Comparison of ENCODE assay signal across 8 cellular contexts in the genomic region with DNA sequence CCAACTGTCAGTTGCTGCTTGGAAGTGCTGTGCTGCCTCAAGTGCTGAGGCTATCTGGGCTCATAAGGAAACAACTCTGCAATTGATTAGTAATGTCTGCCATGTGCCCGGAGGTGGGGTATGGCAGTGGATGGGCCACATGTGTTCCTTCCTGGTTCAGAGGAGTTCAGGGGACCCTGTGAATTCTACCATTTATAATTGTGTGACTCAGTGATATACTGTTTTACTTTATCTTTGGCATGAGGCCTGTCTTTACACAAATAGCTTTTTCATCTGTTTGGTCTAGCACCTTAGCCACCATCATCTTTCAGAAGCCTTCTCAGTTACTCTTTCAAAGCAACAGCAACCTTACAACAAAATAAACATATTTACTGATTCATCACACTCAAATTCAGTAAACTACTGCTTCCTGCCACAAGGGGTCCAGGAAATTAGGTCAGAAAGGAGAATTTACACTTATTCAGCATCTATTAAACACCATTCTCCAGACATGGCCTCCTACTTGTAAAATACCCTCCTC. TPM values are rescaled to one million over a fixed set of nuclear protein-coding genes. Genes with fewer than 3 reads are reported as not detected.
A peak's percentile ranks its signal among the peaks of the same experiment; 100 is the strongest.
DNase-seq lines count a peak whose midpoint lies in the region; ATAC-seq and TF ChIP-seq lines count a peak whose summit lies in the region.
"Had no signal": no experiment of that assay in that cellular context is flagged by ENCODE, and none has a peak within 500 bp of the region (broad histone marks: within the 10 kb centered on the region; RNA-seq: fewer than 3 reads in every experiment).

No MANE protein-coding gene starts in this region.

- H4K20me1 ChIP-seq in neural progenitor cell (ENCODE audit: low read depth) = no peaks in the 10 kb centered on the region

- in situ Hi-C loops in gastrocnemius medialis (cut with MboI; ENCODE audit: low sequenced_read_pairs in 4 of 4) = no loop called here

- H3K36me3 Mint-ChIP-seq in neural progenitor cell = peaks cover 21% of the 10 kb centered on the region

- TF ChIP-seq CTCF in neural progenitor cell (IDR thresholded peaks at IDR 0.05) (peak; percentile 38), gastrocnemius medialis (IDR thresholded peaks at IDR 0.05 in 4 of 5, conservative IDR thresholded peaks at IDR 0.05 in 1 of 5) (no peak)

- H3K36me3 ChIP-seq in neural progenitor cell (no peaks in the 10 kb centered on the region), gastrocnemius medialis (no peaks in the 10 kb centered on the region)

- no peaks in the 10 kb centered on the region for H3K79me2 ChIP-seq in neural progenitor cell (ENCODE audit: low read depth)

- H3F3A ChIP-seq in neural progenitor cell (ENCODE audit: low read depth) = no peaks in the 10 kb centered on the region

- H3K4me1 ChIP-seq in neural progenitor cell (no peaks in the 10 kb centered on the region), gastrocnemius medialis (no peaks in the 10 kb centered on the region)

- no peaks in the 10 kb centered on the region for H3K27me3 Mint-ChIP-seq in neural progenitor cell (ENCODE audit: insufficient read depth, low read depth)

- intact Hi-C loops in gastrocnemius medialis (cut with DNase I; ENCODE audit: low total_unique reads) = no loop called here

- H3K9me3 ChIP-seq in neural progenitor cell (ENCODE audit: low read depth) (no peaks in the 10 kb centered on the region), gastrocnemius medialis (no peaks in the 10 kb centered on the region)

- H3K9ac ChIP-seq in neural progenitor cell = no peak overlapping the region

- peaks cover 5% of the 10 kb centered on the region for H3K4me1 Mint-ChIP-seq in neural progenitor cell

- H3K4me3 ChIP-seq in neural progenitor cell (no peak overlapping the region), gastrocnemius medialis (no peak overlapping the region)

- H3K9me3 Mint-ChIP-seq in neural progenitor cell = no peaks in the 10 kb centered on the region

- H3K4me3 Mint-ChIP-seq in neural progenitor cell = no peak overlapping the region

- no peak overlapping the region for H3K27ac Mint-ChIP-seq in neural progenitor cell

- no peak overlapping the region for H3K27ac ChIP-seq in neural progenitor cell
- H3K27ac ChIP-seq in gastrocnemius medialis = no peak overlapping the region

- no peak for ATAC-seq in gastrocnemius medialis

- H3K27me3 ChIP-seq in neural progenitor cell (no peaks in the 10 kb centered on the region), gastrocnemius medialis (no peaks in the 10 kb centered on the region)

- H2AFZ ChIP-seq in neural progenitor cell (replicated peaks) = no peak overlapping the region

- H3K4me2 ChIP-seq in neural progenitor cell = no peak overlapping the region

- DNase-seq in ELR (ENCODE audit: low read depth) = peak; percentile 81
- DNase-seq in NAMALWA (ENCODE audit: low spot score) = peak; percentile 47
- peak; percentile 70 for DNase-seq in dermis blood vessel endothelial cell
- DNase-seq in neural progenitor cell (ENCODE audit: low spot score) = no peak
- no peak for DNase-seq in NCI-H187 treated with DMSO at 0.1 percent for 48 hours (lab: John Stamatoyannopoulos, UW)
- DNase-seq in NOMO-1 (lab: John Stamatoyannopoulos, UW; ENCODE audit: unreplicated experiment in 2 of 2) = no peak
- no peak for DNase-seq in gastrocnemius medialis
- DNase-seq: T1000 had no signal

- no peak for TF ChIP-seq POLR2A in gastrocnemius medialis (IDR thresholded peaks at IDR 0.05)

RNA-seq across cellular contexts. Expression of a gene that starts 20.9 kb away (rescaled TPM):
- 107 and 156 TPM in 2 replicates for total RNA-seq in dermis blood vessel endothelial cell
- total RNA-seq in neural progenitor cell (ENCODE audit: low replicate concordance) = 23.9 and 26.1 TPM in 2 replicates
- total RNA-seq in gastrocnemius medialis = 10 to 100 TPM in 1 of 4 donors, 1 to 10 TPM in 3; 4.1 to 31.7 (median 7.2) TPM

Comparison
In these comparisons a context has a peak if more than half of its experiments do, and no peak if none do; other contexts are left out.
1. DNase-seq: peak in ELR (single experiment), NAMALWA (single experiment) and dermis blood vessel endothelial cell (single experiment); none in neural progenitor cell (single experiment), NCI-H187 treated with DMSO at 0.1 percent for 48 hours (single experiment), NOMO-1 (0 of 2) and gastrocnemius medialis (0 of 2).